21 cellular contexts compared by ENCODE assay signal in genomic region chr14:88272390-88273019, GRCh38. TPM values are rescaled to one million over a fixed set of nuclear protein-coding genes. Genes with fewer than 3 reads are reported as not detected.
DNase-seq lines count a peak whose midpoint lies in the region; ATAC-seq, FAIRE-seq and TF ChIP-seq lines count a peak whose summit lies in the region.
"Had no signal": no experiment of that assay in that cellular context is flagged by ENCODE, and none has a peak within 500 bp of the region (broad histone marks: within the 10 kb centered on the region; RNA-seq: fewer than 3 reads in every experiment).

No MANE protein-coding gene starts in this region.

- H3K4me3 ChIP-seq in GM23338 (no peak overlapping the region), endodermal cell (ENCODE audit: low read length) (no peak overlapping the region), keratinocyte (ENCODE audit: control insufficient read depth in 2 of 3, extremely low read depth in 1 of 3, insufficient read depth in 2 of 3, low read depth in 1 of 3, low read length in 3 of 3) (peak overlapping the region in 1 of 3 experiments; percentile 46)
- H3K4me3 ChIP-seq: BLaER1 treated with 17β-estradiol and CSF1 and Interleukin-3, amounts not matched to agents 10 nM and 100 nM; GM12878 had no signal

- H3K9ac ChIP-seq in endodermal cell (ENCODE audit: extremely low read depth, low read length, poor library complexity, severe bottlenecking) = no peak overlapping the region
- peak overlapping the region; percentile 45 for H3K9ac ChIP-seq in keratinocyte (ENCODE audit: control insufficient read depth, extremely low read depth, insufficient read depth, low read length)
- H3K9ac ChIP-seq: BLaER1 treated with 17β-estradiol and CSF1 and Interleukin-3, amounts not matched to agents 10 nM and 100 nM had no signal

- DNase-seq in GM23338 (ENCODE audit: low spot score) = no peak
- DNase-seq in endodermal cell = no peak
- peak; percentile 60 for DNase-seq in keratinocyte (ENCODE audit: low read depth, low spot score)
- DNase-seq in retina = peak; percentile 52
- DNase-seq in hepatic stellate cell (ENCODE audit: low spot score) = no peak
- DNase-seq: ACHN; Calu3; CD4-positive, alpha-beta T cell; DMS 273 treated with DMSO at 0.1 percent for 48 hours; HCEC 1CT; IMR-90; KBM-7 had no signal

- no peaks in the 10 kb centered on the region for H3F3A ChIP-seq in GM23338 (replicated peaks; ENCODE audit: low read depth)

- WGBS in endodermal cell (ENCODE audit: insufficient coverage in 1 of 2, insufficient read length in 1 of 2), 2 experiments = 89 to 91% methylated on average over 9 of the region's 9 CpGs

- H3K9me3 Mint-ChIP-seq in GM23338 = no peaks in the 10 kb centered on the region
- no peaks in the 10 kb centered on the region for H3K9me3 Mint-ChIP-seq in endodermal cell
- H3K9me3 Mint-ChIP-seq: CD4-positive, alpha-beta T cell had no signal

- H3K27me3 ChIP-seq in GM23338 (ENCODE audit: insufficient read depth) = no peaks in the 10 kb centered on the region
- H3K27me3 ChIP-seq in endodermal cell (ENCODE audit: control insufficient read depth, insufficient read depth, low read length, poor library complexity, severe bottlenecking) = peaks cover 6% of the 10 kb centered on the region
- H3K27me3 ChIP-seq in keratinocyte (ENCODE audit: control insufficient read depth, extremely low read depth, insufficient read depth, low read length) = no peaks in the 10 kb centered on the region
- H3K27me3 ChIP-seq: BLaER1 treated with 17β-estradiol and CSF1 and Interleukin-3, amounts not matched to agents 10 nM and 100 nM had no signal

- no peaks in the 10 kb centered on the region for H3K79me2 ChIP-seq in GM23338 (replicated peaks; ENCODE audit: insufficient read depth)
- no peaks in the 10 kb centered on the region for H3K79me2 ChIP-seq in keratinocyte (ENCODE audit: control insufficient read depth, insufficient read depth, low read length)

- TF ChIP-seq CTCF in GM23338 (conservative IDR thresholded peaks at IDR 0.05; ENCODE audit: low read depth in 2 of 2) = no peak
- TF ChIP-seq CTCF in endodermal cell (conservative IDR thresholded peaks at IDR 0.05) = no peak
- TF ChIP-seq CTCF in keratinocyte (optimal IDR thresholded peaks at IDR 0.05 in 1 of 3, IDR thresholded peaks at IDR 0.05 in 1 of 3, conservative IDR thresholded peaks at IDR 0.05 in 1 of 3; ENCODE audit: extremely low read depth in 1 of 3, insufficient read depth in 2 of 3, low read length in 3 of 3) = no peak

- H3K9me1 ChIP-seq in keratinocyte (ENCODE audit: control insufficient read depth, extremely low read depth, insufficient read depth, low read length) = no peaks in the 10 kb centered on the region

- no peak overlapping the region for H3K27ac Mint-ChIP-seq in GM23338
- H3K27ac Mint-ChIP-seq in endodermal cell = no peak overlapping the region
- H3K27ac Mint-ChIP-seq: CD4-positive, alpha-beta T cell had no signal

- H3K4me2 ChIP-seq in GM23338 = no peak overlapping the region
- peak overlapping the region; percentile 79 for H3K4me2 ChIP-seq in keratinocyte (ENCODE audit: control insufficient read depth, extremely low read depth, insufficient read depth, low read depth, low read length)

- H3K27me3 Mint-ChIP-seq in GM23338 (ENCODE audit: insufficient read depth, low read depth, poor library complexity) = peaks cover 5% of the 10 kb centered on the region
- peaks cover 10% of the 10 kb centered on the region for H3K27me3 Mint-ChIP-seq in endodermal cell (ENCODE audit: insufficient read depth)

- dilution Hi-C loops in keratinocyte (cut with MboI; ENCODE audit: extremely low pct_ligation_motif_present, low sequenced_read_pairs) = no loop called here

- ATAC-seq in GM23338 (no peak), GM21447 (IDR thresholded peaks at IDR 0.05; ENCODE audit: unreplicated experiment) (no peak), HG03342 (IDR thresholded peaks at IDR 0.05; ENCODE audit: unreplicated experiment) (no peak)
- ATAC-seq: GM12878 had no signal

- H3K27ac ChIP-seq in GM23338 (ENCODE audit: low read depth) (no peak overlapping the region), endodermal cell (ENCODE audit: low read depth, low read length) (peak overlapping the region; percentile 24), keratinocyte (ENCODE audit: control insufficient read depth, insufficient read depth, low read length) (peak overlapping the region; percentile 70)
- H3K27ac ChIP-seq: BLaER1 treated with 17β-estradiol and CSF1 and Interleukin-3, amounts not matched to agents 10 nM and 100 nM had no signal

- H3K4me3 Mint-ChIP-seq in GM23338 = no peak overlapping the region
- H3K4me3 Mint-ChIP-seq in endodermal cell = no peak overlapping the region
- H3K4me3 Mint-ChIP-seq: CD4-positive, alpha-beta T cell had no signal

- H3K4me1 ChIP-seq in GM23338 (ENCODE audit: insufficient read depth) (no peaks in the 10 kb centered on the region), endodermal cell (ENCODE audit: control insufficient read depth, insufficient read depth, low read length) (no peaks in the 10 kb centered on the region), keratinocyte (ENCODE audit: control insufficient read depth, extremely low read depth, insufficient read depth, low read length) (peaks cover 16% of the 10 kb centered on the region)

- H3K9me2 ChIP-seq in GM23338 (ENCODE audit: insufficient read depth) = no peaks in the 10 kb centered on the region

- peak; percentile 84 for FAIRE-seq in keratinocyte (lab: Jason Lieb, UNC)
- FAIRE-seq: GM12878, GM18507, H1 had no signal

- H4K20me1 ChIP-seq in GM23338 (replicated peaks; ENCODE audit: insufficient read depth) (no peaks in the 10 kb centered on the region), keratinocyte (ENCODE audit: control insufficient read depth, extremely low read depth, insufficient read depth, low read length) (no peaks in the 10 kb centered on the region)
- H4K20me1 ChIP-seq: BLaER1 treated with 17β-estradiol and CSF1 and Interleukin-3, amounts not matched to agents 10 nM and 100 nM had no signal

- H2AFZ ChIP-seq in GM23338 (peak overlapping the region; percentile 43; the same call in 1 of the 2 replicates), keratinocyte (ENCODE audit: control insufficient read depth, low read length) (peak overlapping the region; percentile 90)

- H3K4me1 Mint-ChIP-seq in GM23338 (peaks cover 9% of the 10 kb centered on the region), endodermal cell (peaks cover 4% of the 10 kb centered on the region)

- H3K9me3 ChIP-seq in endodermal cell (ENCODE audit: control insufficient read depth, low read length) = no peaks in the 10 kb centered on the region
- no peaks in the 10 kb centered on the region for H3K9me3 ChIP-seq in keratinocyte (ENCODE audit: control insufficient read depth, low read depth, low read length)
- H3K9me3 ChIP-seq: BLaER1 treated with 17β-estradiol and CSF1 and Interleukin-3, amounts not matched to agents 10 nM and 100 nM had no signal

- no peaks in the 10 kb centered on the region for H3K36me3 Mint-ChIP-seq in GM23338 (ENCODE audit: low read depth)
- no peaks in the 10 kb centered on the region for H3K36me3 Mint-ChIP-seq in endodermal cell (ENCODE audit: low read depth)

- H3K36me3 ChIP-seq in GM23338 (ENCODE audit: insufficient read depth) (no peaks in the 10 kb centered on the region), endodermal cell (ENCODE audit: control insufficient read depth, insufficient read depth, low read length) (no peaks in the 10 kb centered on the region), keratinocyte (ENCODE audit: control insufficient read depth in 2 of 2, extremely low read depth in 1 of 2, insufficient read depth in 2 of 2, low read length in 2 of 2) (no peaks in the 10 kb centered on the region)
- H3K36me3 ChIP-seq: BLaER1 treated with 17β-estradiol and CSF1 and Interleukin-3, amounts not matched to agents 10 nM and 100 nM had no signal

TF ChIP-seq in GM23338, 12 proteins besides CTCF, POLR2A, EP300 and RAD21 (continues in another document):
- no peak for TF ChIP-seq EZH2phosphoT487 (IDR thresholded peaks at IDR 0.05; ENCODE audit: unreplicated experiment)
- no peak for TF ChIP-seq JUNB (IDR thresholded peaks at IDR 0.05; ENCODE audit: unreplicated experiment)

RNA-seq across cellular contexts. Expression of gene KCNK10, which starts 50.6 kb away (rescaled TPM):
- 1.0 TPM in 2 replicates for total RNA-seq in GM23338 (2014; rRNA removed; shearing (Covaris generic))
- 0.07 and 0.29 TPM in 2 replicates for polyA plus RNA-seq in GM23338 (2016; fragmentation: Nextera tagmentation; extraction: Ambion mirVana)
- 1 to 10 TPM in 1 of 2 donors, under 1 TPM in 1; 0.24 to 1.8 TPM for total RNA-seq in endodermal cell
- 15.9 TPM for polyA plus RNA-seq in endodermal cell (2013, experiment 1 of 2)
- polyA plus RNA-seq in endodermal cell (2013, experiment 2 of 2) = 11.8 TPM
- 0.39 to 1.6 TPM (median 0.79 TPM) in 3 replicates for polyA plus RNA-seq in keratinocyte
- 1.0 TPM for polyA plus RNA-seq in keratinocyte (2011; ENCODE audit: low read depth)
- 0.29 and 0.31 TPM in 2 replicates for polyA plus RNA-seq in keratinocyte (2011; cell fraction: cytosol; rRNA removed)
- 1.0 and 1.4 TPM in 2 replicates for polyA plus RNA-seq in keratinocyte (2011; cell fraction: nucleus; rRNA removed)
- 0.44 and 1.1 TPM in 2 replicates for polyA plus RNA-seq in keratinocyte (2012; ENCODE audit: low replicate concordance)
- polyA minus RNA-seq in keratinocyte = 1.4 to 4.3 TPM (median 2.7 TPM) in 3 replicates
- 5.4 TPM for polyA minus RNA-seq in keratinocyte (2011; cell fraction: cytosol; rRNA and poly(A)+ RNA removed)
- 1.8 and 2.0 TPM in 2 replicates for polyA minus RNA-seq in keratinocyte (2011; cell fraction: nucleus; rRNA and poly(A)+ RNA removed)
- total RNA-seq: A172; Calu3; CD4-positive, alpha-beta T cell; G401; HT-29; IMR-90 had no signal
- polyA plus RNA-seq: IMR-90 had no signal

Comparison
In these comparisons a context has a peak if more than half of its experiments do, and no peak if none do; other contexts are left out.
1. DNase-seq: peak in keratinocyte (single experiment) and retina (single experiment); none in GM23338 (single experiment), endodermal cell (single experiment) and hepatic stellate cell (single experiment).